In genomic region chr15:65394280-65394789, GRCh38 we compare ENCODE assay signal across 20 cellular contexts. TPM values are rescaled to one million over a fixed set of nuclear protein-coding genes. Genes with fewer than 3 reads are reported as not detected.
DNase-seq lines count a peak whose midpoint lies in the region; ATAC-seq, FAIRE-seq and TF ChIP-seq lines count a peak whose summit lies in the region.
"Had no signal": no experiment of that assay in that cellular context is flagged by ENCODE, and none has a peak within 500 bp of the region (broad histone marks: within the 10 kb centered on the region; RNA-seq: fewer than 3 reads in every experiment).

No MANE protein-coding gene starts in this region.

- no peaks in the 10 kb centered on the region for H3K4me1 Mint-ChIP-seq in chondrocyte (ENCODE audit: low read depth)
- H3K4me1 Mint-ChIP-seq in stimulated activated naive CD8-positive, alpha-beta T cell treated with anti-CD3 and anti-CD28 coated beads, Interleukin-15, amount 100 ng/mL, for 72 hours, result peaks cover 13% of the 10 kb centered on the region
- no peaks in the 10 kb centered on the region for H3K4me1 Mint-ChIP-seq in activated T-helper 1 cell treated with anti-CD3 and anti-CD28 coated beads, Interleukin-12 subunit alpha, Interleukin-12 subunit beta, Interleukin-2, Interleukin-4 antibody, amounts not matched to agents 30 ng/mL and 10 ng/mL and 1 ng/mL, durations not matched to agents 14 hours and 24 hours and 36 hours (ENCODE audit: low read depth)

- DNase-seq in chondrocyte (ENCODE audit: low spot score) (peak; percentile 69), kidney (peak; percentile 27), neuronal stem cell (ENCODE audit: low spot score) (no peak), esophagus muscularis mucosa (ENCODE audit: extremely low spot score) (no peak)
- no peak for DNase-seq in stimulated activated naive CD8-positive, alpha-beta T cell treated with anti-CD3 and anti-CD28 coated beads, Interleukin-15, amount 100 ng/mL, for 72 hours
- DNase-seq in activated T-helper 1 cell treated with anti-CD3 and anti-CD28 coated beads, Interleukin-12 subunit alpha, Interleukin-12 subunit beta, Interleukin-2, Interleukin-4 antibody, amounts not matched to agents 30 ng/mL and 10 ng/mL and 1 ng/mL, durations not matched to agents 14 hours and 24 hours and 36 hours (ENCODE audit: low spot score), result no peak
- DNase-seq: C1 segment of cervical spinal cord; Calu3; CD4-positive, alpha-beta memory T cell; COR-L47; DMS53; DMS79 treated with DMSO at 0.1 percent for 48 hours; GF-D8 had no signal

- H2AK5ac ChIP-seq in neuronal stem cell (ENCODE audit: low read depth, low read length), result no peak overlapping the region

- no peak overlapping the region for H3K27ac Mint-ChIP-seq in chondrocyte (ENCODE audit: unreplicated experiment)
- no peak overlapping the region for H3K27ac Mint-ChIP-seq in stimulated activated naive CD8-positive, alpha-beta T cell treated with anti-CD3 and anti-CD28 coated beads, Interleukin-15, amount 100 ng/mL, for 72 hours
- H3K27ac Mint-ChIP-seq in activated T-helper 1 cell treated with anti-CD3 and anti-CD28 coated beads, Interleukin-12 subunit alpha, Interleukin-12 subunit beta, Interleukin-2, Interleukin-4 antibody, amounts not matched to agents 30 ng/mL and 10 ng/mL and 1 ng/mL, durations not matched to agents 14 hours and 24 hours and 36 hours, result no peak overlapping the region
- H3K27ac Mint-ChIP-seq: CD4-positive, alpha-beta memory T cell; GM23338 had no signal

- H2AFZ ChIP-seq in neuronal stem cell (ENCODE audit: low read length), result no peak overlapping the region
- H2AFZ ChIP-seq: GM23338 had no signal

- intact Hi-C loops in kidney (cut with DNase I), result no loop called here
- intact Hi-C loops in esophagus muscularis mucosa (cut with DNase I), result no loop called here
- intact Hi-C loops in activated T-helper 1 cell treated with anti-CD3 and anti-CD28 coated beads, Interleukin-12 subunit alpha, Interleukin-12 subunit beta, Interleukin-2, Interleukin-4 antibody, amounts not matched to agents 30 ng/mL and 10 ng/mL and 1 ng/mL, durations not matched to agents 14 hours and 24 hours and 36 hours (cut with micrococcal nuclease), result no loop called here

- no peaks in the 10 kb centered on the region for H3K79me1 ChIP-seq in neuronal stem cell (ENCODE audit: low read depth, low read length)

- H3K4me3 Mint-ChIP-seq in chondrocyte (ENCODE audit: unreplicated experiment), result no peak overlapping the region
- H3K4me3 Mint-ChIP-seq in stimulated activated naive CD8-positive, alpha-beta T cell treated with anti-CD3 and anti-CD28 coated beads, Interleukin-15, amount 100 ng/mL, for 72 hours, result no peak overlapping the region
- H3K4me3 Mint-ChIP-seq in activated T-helper 1 cell treated with anti-CD3 and anti-CD28 coated beads, Interleukin-12 subunit alpha, Interleukin-12 subunit beta, Interleukin-2, Interleukin-4 antibody, amounts not matched to agents 30 ng/mL and 10 ng/mL and 1 ng/mL, durations not matched to agents 14 hours and 24 hours and 36 hours, result no peak overlapping the region
- H3K4me3 Mint-ChIP-seq: GM23338 had no signal

- no peak overlapping the region for H3K9ac ChIP-seq in kidney (ENCODE audit: low read length in 2 of 2)
- no peak overlapping the region for H3K9ac ChIP-seq in neuronal stem cell (ENCODE audit: low read depth, low read length, poor library complexity)

- H3K23ac ChIP-seq in neuronal stem cell (ENCODE audit: low read depth, low read length, poor library complexity), result no peak overlapping the region

- TF ChIP-seq CTCF in chondrocyte (IDR thresholded peaks at IDR 0.05), result no peak
- TF ChIP-seq CTCF in kidney (IDR thresholded peaks at IDR 0.05; ENCODE audit: borderline replicate concordance, extremely low read depth, insufficient read depth), result no peak
- no peak for TF ChIP-seq CTCF in esophagus muscularis mucosa (IDR thresholded peaks at IDR 0.05)

- H3K18ac ChIP-seq in neuronal stem cell (ENCODE audit: low read length), result peak overlapping the region; percentile 57

- no peak overlapping the region for H2BK12ac ChIP-seq in neuronal stem cell (ENCODE audit: low read length)

- H3K36me3 Mint-ChIP-seq in chondrocyte (ENCODE audit: low read depth), result peaks cover 32% of the 10 kb centered on the region
- H3K36me3 Mint-ChIP-seq in activated T-helper 1 cell treated with anti-CD3 and anti-CD28 coated beads, Interleukin-12 subunit alpha, Interleukin-12 subunit beta, Interleukin-2, Interleukin-4 antibody, amounts not matched to agents 30 ng/mL and 10 ng/mL and 1 ng/mL, durations not matched to agents 14 hours and 24 hours and 36 hours (ENCODE audit: low read depth), result no peaks in the 10 kb centered on the region
- H3K36me3 Mint-ChIP-seq: CD4-positive, alpha-beta memory T cell had no signal

- no peaks in the 10 kb centered on the region for H3K9me3 ChIP-seq in kidney (ENCODE audit: control insufficient read depth in 1 of 2, low read length in 2 of 2)
- H3K9me3 ChIP-seq in neuronal stem cell (replicated peaks in 1 of 2; ENCODE audit: control insufficient read depth in 2 of 2, insufficient read depth in 1 of 2, low read depth in 1 of 2, low read length in 2 of 2), result no peaks in the 10 kb centered on the region
- no peaks in the 10 kb centered on the region for H3K9me3 ChIP-seq in esophagus muscularis mucosa
- H3K9me3 ChIP-seq: HAP-1 had no signal

- H3K9me3 Mint-ChIP-seq in chondrocyte (ENCODE audit: low read depth), result no peaks in the 10 kb centered on the region
- H3K9me3 Mint-ChIP-seq in stimulated activated naive CD8-positive, alpha-beta T cell treated with anti-CD3 and anti-CD28 coated beads, Interleukin-15, amount 100 ng/mL, for 72 hours, result no peaks in the 10 kb centered on the region
- H3K9me3 Mint-ChIP-seq in activated T-helper 1 cell treated with anti-CD3 and anti-CD28 coated beads, Interleukin-12 subunit alpha, Interleukin-12 subunit beta, Interleukin-2, Interleukin-4 antibody, amounts not matched to agents 30 ng/mL and 10 ng/mL and 1 ng/mL, durations not matched to agents 14 hours and 24 hours and 36 hours, result no peaks in the 10 kb centered on the region
- H3K9me3 Mint-ChIP-seq: CD4-positive, alpha-beta memory T cell; GM23338 had no signal

- H3K4me1 ChIP-seq in kidney (ENCODE audit: control insufficient read depth in 1 of 2, insufficient read depth in 1 of 2, low read depth in 1 of 2, low read length in 2 of 2) (peaks cover 0 to 4% of the 10 kb centered on the region in 2 donors), neuronal stem cell (ENCODE audit: control insufficient read depth in 2 of 2, insufficient read depth in 1 of 2, low read depth in 1 of 2, low read length in 2 of 2) (peaks cover 0 to 7% of the 10 kb centered on the region in 2 donors), esophagus muscularis mucosa (peaks cover 3 to 15% (median 11%) of the 10 kb centered on the region in 4 donors)
- H3K4me1 ChIP-seq: HAP-1 had no signal

- no peak for TF ChIP-seq POLR2A in esophagus muscularis mucosa (IDR thresholded peaks at IDR 0.05; ENCODE audit: low read depth)

- H2BK5ac ChIP-seq in neuronal stem cell (ENCODE audit: low read length), result no peak overlapping the region

- no peak for FAIRE-seq in kidney (lab: Jason Lieb, UNC)
- FAIRE-seq: GM12891, GM18507 had no signal

- no peak overlapping the region for H3K4ac ChIP-seq in neuronal stem cell (ENCODE audit: low read length)

- TF ChIP-seq EP300 in esophagus muscularis mucosa (IDR thresholded peaks at IDR 0.05), result no peak

- no CpG with 5 or more reads among the region's 11 CpGs for WGBS in neuronal stem cell (ENCODE audit: extremely low coverage in 2 of 2, insufficient read length in 2 of 2, insufficient replicate concordance in 1 of 2), 2 donors
- WGBS in esophagus muscularis mucosa, result 90% methylated on average over 11 of the region's 11 CpGs

- H2BK15ac ChIP-seq in neuronal stem cell (ENCODE audit: low read length), result no peak overlapping the region

- H3K36me3 ChIP-seq in kidney (ENCODE audit: control insufficient read depth in 1 of 2, insufficient read depth in 2 of 2, low read length in 2 of 2) (no peaks in the 10 kb centered on the region), neuronal stem cell (replicated peaks in 1 of 2; ENCODE audit: control insufficient read depth in 2 of 2, insufficient read depth in 2 of 2, low read length in 2 of 2) (peaks cover 17 to 87% of the 10 kb centered on the region in 2 donors), esophagus muscularis mucosa (no peaks in the 10 kb centered on the region)
- H3K36me3 ChIP-seq: HAP-1 had no signal

- H3K27me3 Mint-ChIP-seq in chondrocyte (ENCODE audit: low read depth), result no peaks in the 10 kb centered on the region
- H3K27me3 Mint-ChIP-seq in stimulated activated naive CD8-positive, alpha-beta T cell treated with anti-CD3 and anti-CD28 coated beads, Interleukin-15, amount 100 ng/mL, for 72 hours, result peaks cover 77% of the 10 kb centered on the region
- peaks cover 63% of the 10 kb centered on the region for H3K27me3 Mint-ChIP-seq in activated T-helper 1 cell treated with anti-CD3 and anti-CD28 coated beads, Interleukin-12 subunit alpha, Interleukin-12 subunit beta, Interleukin-2, Interleukin-4 antibody, amounts not matched to agents 30 ng/mL and 10 ng/mL and 1 ng/mL, durations not matched to agents 14 hours and 24 hours and 36 hours (ENCODE audit: insufficient read depth)

- no peak for ATAC-seq in stimulated activated naive CD8-positive, alpha-beta T cell treated with anti-CD3 and anti-CD28 coated beads, Interleukin-15, amount 100 ng/mL, for 72 hours
- ATAC-seq: GM23338 had no signal

- H3K4me2 ChIP-seq in neuronal stem cell (ENCODE audit: insufficient read depth, low read length, poor library complexity, severe bottlenecking), result no peak overlapping the region
- H3K4me2 ChIP-seq: GM23338 had no signal

- H3K4me3 ChIP-seq in kidney (ENCODE audit: low read length in 2 of 2), result no peak overlapping the region
- no peak overlapping the region for H3K4me3 ChIP-seq in neuronal stem cell (ENCODE audit: low read length in 2 of 2)
- H3K4me3 ChIP-seq in esophagus muscularis mucosa, result no peak overlapping the region
- H3K4me3 ChIP-seq: GM23338, HAP-1 had no signal

- H2BK120ac ChIP-seq in neuronal stem cell (ENCODE audit: low read depth, low read length), result no peak overlapping the region

- H3K14ac ChIP-seq in neuronal stem cell (ENCODE audit: low read length), result no peak overlapping the region

- H3K27ac ChIP-seq in kidney (ENCODE audit: low read depth in 2 of 2, low read length in 2 of 2) (no peak overlapping the region), neuronal stem cell (replicated peaks; ENCODE audit: low read length) (no peak overlapping the region), esophagus muscularis mucosa (replicated peaks in 1 of 4) (no peak overlapping the region)

- H4K8ac ChIP-seq in neuronal stem cell (ENCODE audit: low read depth, low read length), result no peak overlapping the region

- H3K27me3 ChIP-seq in neuronal stem cell (ENCODE audit: control insufficient read depth in 3 of 3, insufficient read depth in 3 of 3, low read depth in 1 of 3, low read length in 3 of 3) (peaks cover 0 to 25% (median 6%) of the 10 kb centered on the region in 3 experiments), esophagus muscularis mucosa (peaks cover 0 to 53% (median 4%) of the 10 kb centered on the region in 4 donors)

- H4K91ac ChIP-seq in neuronal stem cell (ENCODE audit: low read depth, low read length, poor library complexity), result no peak overlapping the region

RNA-seq across cellular contexts. Expression of gene IGDCC3, which starts 16.5 kb away (rescaled TPM):
- total RNA-seq in chondrocyte, result 0.13 to 0.31 TPM (median 0.27 TPM) in 3 replicates
- total RNA-seq in kidney, result 0.22 TPM
- polyA plus RNA-seq in kidney (ENCODE audit: insufficient read depth, low read depth, low replicate concordance), result 0.49 TPM
- polyA plus RNA-seq in neuronal stem cell (2013, experiment 1 of 2), result 69.2 TPM
- 70.9 TPM for polyA plus RNA-seq in neuronal stem cell (2013, experiment 2 of 2)
- total RNA-seq in esophagus muscularis mucosa, result under 1 TPM in 1 of 4 donors, not detected in 3; 0.17 TPM
- total RNA-seq in activated T-helper 1 cell treated with anti-CD3 and anti-CD28 coated beads, Interleukin-12 subunit alpha, Interleukin-12 subunit beta, Interleukin-2, Interleukin-4 antibody, amounts not matched to agents 30 ng/mL and 10 ng/mL and 1 ng/mL, durations not matched to agents 14 hours and 24 hours and 36 hours, result not detected in 2 replicates
- total RNA-seq: Calu3; CD4-positive, alpha-beta memory T cell; Daoy; H4 had no signal
- polyA plus RNA-seq: BJ; CD4-positive, alpha-beta memory T cell had no signal

RNA-seq across cellular contexts. Expression of gene IGDCC4, which starts 28.4 kb away (rescaled TPM):
- 41.4 to 48.6 TPM (median 47.2 TPM) in 3 replicates for total RNA-seq in chondrocyte
- total RNA-seq in kidney, result 4.3 TPM
- polyA plus RNA-seq in kidney (ENCODE audit: insufficient read depth, low read depth, low replicate concordance), result 0.17 TPM
- 17.1 TPM for polyA plus RNA-seq in neuronal stem cell (2013, experiment 1 of 2)
- 17.4 TPM for polyA plus RNA-seq in neuronal stem cell (2013, experiment 2 of 2)
- total RNA-seq in esophagus muscularis mucosa, result 1 to 10 TPM in 3 of 4 donors, under 1 TPM in 1; 0.52 to 2.8 (median 2.2) TPM
- total RNA-seq in activated T-helper 1 cell treated with anti-CD3 and anti-CD28 coated beads, Interleukin-12 subunit alpha, Interleukin-12 subunit beta, Interleukin-2, Interleukin-4 antibody, amounts not matched to agents 30 ng/mL and 10 ng/mL and 1 ng/mL, durations not matched to agents 14 hours and 24 hours and 36 hours, result 0.37 and 0.52 TPM in 2 replicates

Comparison
In these comparisons a context has a peak if more than half of its experiments do, and no peak if none do; other contexts are left out.
1. DNase-seq: peak in chondrocyte (single experiment) and kidney (single experiment); none in neuronal stem cell (single experiment), esophagus muscularis mucosa (single experiment), stimulated activated naive CD8-positive, alpha-beta T cell treated with anti-CD3 and anti-CD28 coated beads, Interleukin-15, amount 100 ng/mL, for 72 hours (0 of 2) and activated T-helper 1 cell treated with anti-CD3 and anti-CD28 coated beads, Interleukin-12 subunit alpha, Interleukin-12 subunit beta, Interleukin-2, Interleukin-4 antibody, amounts not matched to agents 30 ng/mL and 10 ng/mL and 1 ng/mL, durations not matched to agents 14 hours and 24 hours and 36 hours (single experiment).